ENCODE assay signal across 11 cellular contexts in genomic region chr17:74442291-74442669, GRCh38. TPM values are rescaled to one million over a fixed set of nuclear protein-coding genes. Genes with fewer than 3 reads are reported as not detected.
DNase-seq lines count a peak whose midpoint lies in the region; ATAC-seq and TF ChIP-seq lines count a peak whose summit lies in the region.
"Had no signal": no experiment of that assay in that cellular context is flagged by ENCODE, and none has a peak within 500 bp of the region (broad histone marks: within the 10 kb centered on the region; RNA-seq: fewer than 3 reads in every experiment).

No MANE protein-coding gene starts in this region.

- peaks cover 12% of the 10 kb centered on the region; the same call in 1 of the 2 replicates for H3K4me1 ChIP-seq in GM23338 (ENCODE audit: insufficient read depth)

- H3K27me3 Mint-ChIP-seq in GM23338 (ENCODE audit: insufficient read depth, low read depth, poor library complexity) = peaks cover 5% of the 10 kb centered on the region
- H3K27me3 Mint-ChIP-seq in memory B cell = peaks cover 3% of the 10 kb centered on the region
- no peaks in the 10 kb centered on the region; the same call in 1 of the 2 replicates for H3K27me3 Mint-ChIP-seq in HFFc6 (ENCODE audit: insufficient read depth)

- peak overlapping the region; percentile 16; the same call in 1 of the 2 replicates for H3K4me3 ChIP-seq in GM23338
- H3K4me3 ChIP-seq: GM23248 had no signal

- H3K9me3 Mint-ChIP-seq in GM23338 (no peaks in the 10 kb centered on the region; the same call in 2 of the 3 replicates), memory B cell (peaks cover 3% of the 10 kb centered on the region), HFFc6 (peaks cover 45% of the 10 kb centered on the region)

- H3K27ac Mint-ChIP-seq in GM23338 (no peak overlapping the region), memory B cell (peak overlapping the region; percentile 62), HFFc6 (no peak overlapping the region)

- no peaks in the 10 kb centered on the region for H3K9me2 ChIP-seq in GM23338 (ENCODE audit: insufficient read depth)

- ATAC-seq in GM23338 (peak; percentile 20), memory B cell (ENCODE audit: low read depth) (no peak), HG03342 (IDR thresholded peaks at IDR 0.05; ENCODE audit: unreplicated experiment) (no peak)

- no peak overlapping the region for H2AFZ ChIP-seq in GM23338

- H3F3A ChIP-seq in GM23338 (replicated peaks; ENCODE audit: low read depth) = no peaks in the 10 kb centered on the region

- no peak for DNase-seq in GM23338 (ENCODE audit: low spot score)
- no peak for DNase-seq in memory B cell (ENCODE audit: low spot score in 2 of 2)
- no peak for DNase-seq in substantia nigra (lab: John Stamatoyannopoulos, UW)
- no peak for DNase-seq in KBM-7
- no peak for DNase-seq in HFFc6
- no peak for DNase-seq in GDM1 (lab: John Stamatoyannopoulos, UW)
- DNase-seq: activated T-cell treated with anti-CD3 and anti-CD28 coated beads, Interleukin-2, amount 50 U/mL, for 1 hour; NCI-H226 had no signal

- H3K36me3 ChIP-seq in GM23338 (ENCODE audit: insufficient read depth) = no peaks in the 10 kb centered on the region

- H3K27ac ChIP-seq in GM23338 (ENCODE audit: low read depth) (no peak overlapping the region), cingulate gyrus (ENCODE audit: low read depth, low read length) (peak overlapping the region; percentile 81), substantia nigra (ENCODE audit: low read depth, low read length, poor library complexity, severe bottlenecking) (peak overlapping the region; percentile 71)
- H3K27ac ChIP-seq: GM23248 had no signal

- in situ Hi-C loops in KBM-7 (cut with MboI; ENCODE audit: low pct_unique_long_range_greater_than_20kb, low sequenced_read_pairs) = no loop called here

- H3K36me3 Mint-ChIP-seq in GM23338 (ENCODE audit: low read depth) (peaks cover 7% of the 10 kb centered on the region; the same call in 2 of the 3 replicates), memory B cell (no peaks in the 10 kb centered on the region), HFFc6 (ENCODE audit: low read depth) (0 out of 2 replicates have a peak, but pooled peaks cover 4% of the 10 kb centered on the region)

- H3K4me1 Mint-ChIP-seq in GM23338 (peaks cover 21% of the 10 kb centered on the region), memory B cell (peaks cover 7% of the 10 kb centered on the region), HFFc6 (ENCODE audit: low read depth) (no peaks in the 10 kb centered on the region)

- H3K4me3 Mint-ChIP-seq in GM23338 (no peak overlapping the region), memory B cell (no peak overlapping the region), HFFc6 (no peak overlapping the region)

- H3K27me3 ChIP-seq in GM23338 (ENCODE audit: insufficient read depth) = no peaks in the 10 kb centered on the region

- 0 out of 2 replicates have a peak overlapping the region, but pooled peaks have one; percentile 73 for H3K4me2 ChIP-seq in GM23338

- no peaks in the 10 kb centered on the region for H4K20me1 ChIP-seq in GM23338 (replicated peaks; ENCODE audit: insufficient read depth)

- H3K79me2 ChIP-seq in GM23338 (replicated peaks; ENCODE audit: insufficient read depth) = no peaks in the 10 kb centered on the region

- TF ChIP-seq CTCF in GM23338 (conservative IDR thresholded peaks at IDR 0.05; ENCODE audit: low read depth in 2 of 2) (no peak), HFFc6 (IDR thresholded peaks at IDR 0.05) (no peak)

TF ChIP-seq in GM23338, 12 proteins besides CTCF, POLR2A, EP300 and RAD21 (continues in another document):
- TF ChIP-seq CREB1 (CRISPR knock-in tag; IDR thresholded peaks at IDR 0.05; ENCODE audit: low read depth) = no peak
- no peak for TF ChIP-seq STAT1 (IDR thresholded peaks at IDR 0.05; ENCODE audit: unreplicated experiment)
- no peak for TF ChIP-seq REST (IDR thresholded peaks at IDR 0.05; ENCODE audit: unreplicated experiment)
- TF ChIP-seq ZNF331 (CRISPR knock-in tag; IDR thresholded peaks at IDR 0.05; ENCODE audit: low read depth) = no peak
- TF ChIP-seq POLR2AphosphoS5 (IDR thresholded peaks at IDR 0.05; ENCODE audit: low read depth) = no peak
- no peak for TF ChIP-seq ETS1 (IDR thresholded peaks at IDR 0.05)
- no peak for TF ChIP-seq EZH2phosphoT487 (IDR thresholded peaks at IDR 0.05; ENCODE audit: unreplicated experiment)

RNA-seq across cellular contexts. Expression of gene GPRC5C, which starts 10.4 kb away (rescaled TPM):
- total RNA-seq in GM23338 (2014; rRNA removed; shearing (Covaris generic)) = 20.7 and 22.4 TPM in 2 replicates
- polyA plus RNA-seq in GM23338 (2016; fragmentation: Nextera tagmentation; extraction: Ambion mirVana) = 8.9 and 9.0 TPM in 2 replicates
- not detected for total RNA-seq in HFFc6 (2021; fragmentation: NEBNext Ultra II Directional; extraction: Animal tissue kit (Norgen Biotek cat#: 25700))

RNA-seq across cellular contexts. Expression of gene CD300A, which starts 24.2 kb away (rescaled TPM):
- 0.45 and 0.70 TPM in 2 replicates for total RNA-seq in GM23338 (2014; rRNA removed; shearing (Covaris generic))
- 0.37 and 0.54 TPM in 2 replicates for polyA plus RNA-seq in GM23338 (2016; fragmentation: Nextera tagmentation; extraction: Ambion mirVana)
- not detected for total RNA-seq in HFFc6 (2021; fragmentation: NEBNext Ultra II Directional; extraction: Animal tissue kit (Norgen Biotek cat#: 25700))
- total RNA-seq: GM23248 had no signal
- polyA plus RNA-seq: GM23248 had no signal

Comparison
In these comparisons a context has a peak if more than half of its experiments do, and no peak if none do; other contexts are left out.
1. RNA of gene GPRC5C, which starts 10.4 kb away (total RNA-seq): 20.7 to 22.4 TPM in GM23338; not detected in HFFc6; every median in the first group is over 10 times any median in the second.